2 cellular contexts compared by ENCODE assay signal in genomic region chr16:13055480-13055879, GRCh38.
TF ChIP-seq lines count a peak whose summit lies in the region.

No MANE protein-coding gene starts in this region.

TF ChIP-seq in GM23338, 12 proteins besides CTCF, POLR2A, EP300 and RAD21:
- TF ChIP-seq, protein P1, sequence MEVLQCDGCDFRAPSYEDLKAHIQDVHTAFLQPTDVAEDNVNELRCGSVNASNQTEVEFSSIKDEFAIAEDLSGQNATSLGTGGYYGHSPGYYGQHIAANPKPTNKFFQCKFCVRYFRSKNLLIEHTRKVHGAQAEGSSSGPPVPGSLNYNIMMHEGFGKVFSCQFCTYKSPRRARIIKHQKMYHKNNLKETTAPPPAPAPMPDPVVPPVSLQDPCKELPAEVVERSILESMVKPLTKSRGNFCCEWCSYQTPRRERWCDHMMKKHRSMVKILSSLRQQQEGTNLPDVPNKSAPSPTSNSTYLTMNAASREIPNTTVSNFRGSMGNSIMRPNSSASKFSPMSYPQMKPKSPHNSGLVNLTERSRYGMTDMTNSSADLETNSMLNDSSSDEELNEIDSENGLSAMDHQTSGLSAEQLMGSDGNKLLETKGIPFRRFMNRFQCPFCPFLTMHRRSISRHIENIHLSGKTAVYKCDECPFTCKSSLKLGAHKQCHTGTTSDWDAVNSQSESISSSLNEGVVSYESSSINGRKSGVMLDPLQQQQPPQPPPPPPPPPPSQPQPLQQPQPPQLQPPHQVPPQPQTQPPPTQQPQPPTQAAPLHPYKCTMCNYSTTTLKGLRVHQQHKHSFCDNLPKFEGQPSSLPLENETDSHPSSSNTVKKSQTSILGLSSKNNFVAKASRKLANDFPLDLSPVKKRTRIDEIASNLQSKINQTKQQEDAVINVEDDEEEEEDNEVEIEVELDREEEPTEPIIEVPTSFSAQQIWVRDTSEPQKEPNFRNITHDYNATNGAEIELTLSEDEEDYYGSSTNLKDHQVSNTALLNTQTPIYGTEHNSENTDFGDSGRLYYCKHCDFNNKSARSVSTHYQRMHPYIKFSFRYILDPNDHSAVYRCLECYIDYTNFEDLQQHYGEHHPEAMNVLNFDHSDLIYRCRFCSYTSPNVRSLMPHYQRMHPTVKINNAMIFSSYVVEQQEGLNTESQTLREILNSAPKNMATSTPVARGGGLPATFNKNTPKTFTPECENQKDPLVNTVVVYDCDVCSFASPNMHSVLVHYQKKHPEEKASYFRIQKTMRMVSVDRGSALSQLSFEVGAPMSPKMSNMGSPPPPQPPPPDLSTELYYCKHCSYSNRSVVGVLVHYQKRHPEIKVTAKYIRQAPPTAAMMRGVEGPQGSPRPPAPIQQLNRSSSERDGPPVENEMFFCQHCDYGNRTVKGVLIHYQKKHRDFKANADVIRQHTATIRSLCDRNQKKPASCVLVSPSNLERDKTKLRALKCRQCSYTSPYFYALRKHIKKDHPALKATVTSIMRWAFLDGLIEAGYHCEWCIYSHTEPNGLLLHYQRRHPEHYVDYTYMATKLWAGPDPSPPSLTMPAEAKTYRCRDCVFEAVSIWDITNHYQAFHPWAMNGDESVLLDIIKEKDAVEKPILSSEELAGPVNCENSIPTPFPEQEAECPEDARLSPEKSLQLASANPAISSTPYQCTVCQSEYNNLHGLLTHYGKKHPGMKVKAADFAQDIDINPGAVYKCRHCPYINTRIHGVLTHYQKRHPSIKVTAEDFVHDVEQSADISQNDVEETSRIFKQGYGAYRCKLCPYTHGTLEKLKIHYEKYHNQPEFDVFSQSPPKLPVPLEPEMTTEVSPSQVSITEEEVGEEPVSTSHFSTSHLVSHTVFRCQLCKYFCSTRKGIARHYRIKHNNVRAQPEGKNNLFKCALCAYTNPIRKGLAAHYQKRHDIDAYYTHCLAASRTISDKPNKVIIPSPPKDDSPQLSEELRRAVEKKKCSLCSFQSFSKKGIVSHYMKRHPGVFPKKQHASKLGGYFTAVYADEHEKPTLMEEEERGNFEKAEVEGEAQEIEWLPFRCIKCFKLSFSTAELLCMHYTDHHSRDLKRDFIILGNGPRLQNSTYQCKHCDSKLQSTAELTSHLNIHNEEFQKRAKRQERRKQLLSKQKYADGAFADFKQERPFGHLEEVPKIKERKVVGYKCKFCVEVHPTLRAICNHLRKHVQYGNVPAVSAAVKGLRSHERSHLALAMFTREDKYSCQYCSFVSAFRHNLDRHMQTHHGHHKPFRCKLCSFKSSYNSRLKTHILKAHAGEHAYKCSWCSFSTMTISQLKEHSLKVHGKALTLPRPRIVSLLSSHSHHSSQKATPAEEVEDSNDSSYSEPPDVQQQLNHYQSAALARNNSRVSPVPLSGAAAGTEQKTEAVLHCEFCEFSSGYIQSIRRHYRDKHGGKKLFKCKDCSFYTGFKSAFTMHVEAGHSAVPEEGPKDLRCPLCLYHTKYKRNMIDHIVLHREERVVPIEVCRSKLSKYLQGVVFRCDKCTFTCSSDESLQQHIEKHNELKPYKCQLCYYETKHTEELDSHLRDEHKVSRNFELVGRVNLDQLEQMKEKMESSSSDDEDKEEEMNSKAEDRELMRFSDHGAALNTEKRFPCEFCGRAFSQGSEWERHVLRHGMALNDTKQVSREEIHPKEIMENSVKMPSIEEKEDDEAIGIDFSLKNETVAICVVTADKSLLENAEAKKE (CRISPR knock-in tag; IDR thresholded peaks at IDR 0.05), result no peak
- no peak for TF ChIP-seq EZH2phosphoT487 (IDR thresholded peaks at IDR 0.05; ENCODE audit: unreplicated experiment)
TF ChIP-seq in GM23338: peak in this region for 0.

TF ChIP-seq in H1, 55 proteins besides CTCF, POLR2A, EP300 and RAD21 (continued from another document):
- TF ChIP-seq GABPA (IDR thresholded peaks at IDR 0.05; ENCODE audit: borderline replicate concordance, insufficient read depth, low read length) (no peak), TCF12 (IDR thresholded peaks at IDR 0.05; ENCODE audit: low read depth, low read length) (no peak), BCL11A (IDR thresholded peaks at IDR 0.05; ENCODE audit: low read depth in 2 of 2, low read length in 2 of 2) (no peak), CREB1 (IDR thresholded peaks at IDR 0.05) (no peak), ATF2 (IDR thresholded peaks at IDR 0.05; ENCODE audit: low read length) (no peak), PHF8 (conservative IDR thresholded peaks at IDR 0.05; ENCODE audit: low read depth, low read length) (no peak), CBX8 (IDR thresholded peaks at IDR 0.05; ENCODE audit: borderline replicate concordance, low read depth, low read length) (no peak), SP2 (IDR thresholded peaks at IDR 0.05; ENCODE audit: low read length) (no peak), CEBPB (IDR thresholded peaks at IDR 0.05; ENCODE audit: low read depth, low read length) (no peak)
